In genomic region chr12:68450947-68451260, GRCh38 we compare ENCODE assay signal across 10 cellular contexts.
DNase-seq lines count a peak whose midpoint lies in the region; FAIRE-seq and TF ChIP-seq lines count a peak whose summit lies in the region.
"Had no signal": no experiment of that assay in that cellular context is flagged by ENCODE, and none has a peak within 500 bp of the region (broad histone marks: within the 10 kb centered on the region; RNA-seq: fewer than 3 reads in every experiment).

No MANE protein-coding gene starts in this region.

- H3K79me2 ChIP-seq in ACC112 (ENCODE audit: control insufficient read depth, insufficient read depth, low read length, unreplicated experiment): no peaks in the 10 kb centered on the region

- H3K4me1 ChIP-seq in ACC112 (ENCODE audit: control insufficient read depth, insufficient read depth, low read length, unreplicated experiment) (peaks cover 21% of the 10 kb centered on the region), mucosa of rectum (ENCODE audit: control insufficient read depth in 2 of 2, insufficient read depth in 2 of 2, low read length in 2 of 2) (peaks cover 2 to 3% of the 10 kb centered on the region in 2 donors)
- H3K4me1 ChIP-seq: foreskin keratinocyte had no signal

- peak overlapping the region; percentile 11 for H3K27ac ChIP-seq in ACC112 (ENCODE audit: low read depth, low read length)
- peak overlapping the region; percentile 25 to 72 for H3K27ac ChIP-seq in mucosa of rectum (ENCODE audit: low read depth in 2 of 2, low read length in 2 of 2)
- H3K27ac ChIP-seq: foreskin keratinocyte had no signal

- H3K36me3 Mint-ChIP-seq in activated T-helper 2 cell treated with anti-CD3 and anti-CD28 coated beads, Interferon-gamma antibody, Interleukin-2, Interleukin-4, amounts not matched to agents 10 μg/mL and 5 μg/mL and 100 μg/mL, durations not matched to agents 14 hours and 24 hours and 36 hours (ENCODE audit: low read depth): no peaks in the 10 kb centered on the region
- H3K36me3 Mint-ChIP-seq in chondrocyte (ENCODE audit: low read depth): no peaks in the 10 kb centered on the region

- peak overlapping the region; percentile 95 for H3K27ac Mint-ChIP-seq in activated T-helper 2 cell treated with anti-CD3 and anti-CD28 coated beads, Interferon-gamma antibody, Interleukin-2, Interleukin-4, amounts not matched to agents 10 μg/mL and 5 μg/mL and 100 μg/mL, durations not matched to agents 14 hours and 24 hours and 36 hours
- H3K27ac Mint-ChIP-seq in chondrocyte (ENCODE audit: unreplicated experiment): no peak overlapping the region

- H3K4me3 Mint-ChIP-seq in activated T-helper 2 cell treated with anti-CD3 and anti-CD28 coated beads, Interferon-gamma antibody, Interleukin-2, Interleukin-4, amounts not matched to agents 10 μg/mL and 5 μg/mL and 100 μg/mL, durations not matched to agents 14 hours and 24 hours and 36 hours (ENCODE audit: low read depth): peak overlapping the region; percentile 43
- no peak overlapping the region for H3K4me3 Mint-ChIP-seq in chondrocyte (ENCODE audit: unreplicated experiment)

- H3K27me3 ChIP-seq in ACC112 (ENCODE audit: insufficient read depth, low read length): no peaks in the 10 kb centered on the region
- no peaks in the 10 kb centered on the region for H3K27me3 ChIP-seq in mucosa of rectum (ENCODE audit: control insufficient read depth in 2 of 2, insufficient read depth in 2 of 2, low read length in 2 of 2)
- H3K27me3 ChIP-seq in MG63: no peaks in the 10 kb centered on the region
- H3K27me3 ChIP-seq: foreskin keratinocyte had no signal

- H3K36me3 ChIP-seq in ACC112 (ENCODE audit: insufficient read depth, low read length) (no peaks in the 10 kb centered on the region), mucosa of rectum (ENCODE audit: control insufficient read depth in 2 of 2, insufficient read depth in 2 of 2, low read length in 2 of 2) (no peaks in the 10 kb centered on the region), MG63 (no peaks in the 10 kb centered on the region)

- H3K9me3 ChIP-seq in mucosa of rectum (ENCODE audit: control insufficient read depth in 2 of 2, low read length in 2 of 2) (no peaks in the 10 kb centered on the region), MG63 (no peaks in the 10 kb centered on the region)

- H3K27me3 Mint-ChIP-seq in activated T-helper 2 cell treated with anti-CD3 and anti-CD28 coated beads, Interferon-gamma antibody, Interleukin-2, Interleukin-4, amounts not matched to agents 10 μg/mL and 5 μg/mL and 100 μg/mL, durations not matched to agents 14 hours and 24 hours and 36 hours (ENCODE audit: low read depth): no peaks in the 10 kb centered on the region
- no peaks in the 10 kb centered on the region for H3K27me3 Mint-ChIP-seq in chondrocyte (ENCODE audit: low read depth)

- TF ChIP-seq CTCF in chondrocyte (IDR thresholded peaks at IDR 0.05): no peak

- H3K4me3 ChIP-seq in ACC112 (ENCODE audit: low read depth, low read length) (peak overlapping the region; percentile 60), mucosa of rectum (ENCODE audit: low read length in 2 of 2) (peak overlapping the region in 1 of 2 donors; percentile 49), MG63 (no peak overlapping the region)

- FAIRE-seq in GM19239 (lab: Jason Lieb, UNC): peak; percentile 86

- peaks cover 79% of the 10 kb centered on the region for H3K4me1 Mint-ChIP-seq in activated T-helper 2 cell treated with anti-CD3 and anti-CD28 coated beads, Interferon-gamma antibody, Interleukin-2, Interleukin-4, amounts not matched to agents 10 μg/mL and 5 μg/mL and 100 μg/mL, durations not matched to agents 14 hours and 24 hours and 36 hours (ENCODE audit: low read depth)
- H3K4me1 Mint-ChIP-seq in chondrocyte (ENCODE audit: low read depth): peaks cover 23% of the 10 kb centered on the region

- no peaks in the 10 kb centered on the region for H3K9me3 Mint-ChIP-seq in activated T-helper 2 cell treated with anti-CD3 and anti-CD28 coated beads, Interferon-gamma antibody, Interleukin-2, Interleukin-4, amounts not matched to agents 10 μg/mL and 5 μg/mL and 100 μg/mL, durations not matched to agents 14 hours and 24 hours and 36 hours
- H3K9me3 Mint-ChIP-seq in chondrocyte (ENCODE audit: low read depth): no peaks in the 10 kb centered on the region

- no peak overlapping the region for H3K9ac ChIP-seq in mucosa of rectum (ENCODE audit: low read depth in 1 of 2, low read length in 2 of 2)

- peak overlapping the region; percentile 12 for H2AFZ ChIP-seq in ACC112 (ENCODE audit: low read length, unreplicated experiment)

- DNase-seq in GM19239 (ENCODE audit: insufficient read length, low spot score) (no peak), HuH-7 (ENCODE audit: low spot score) (no peak), MG63 (no peak), chondrocyte (ENCODE audit: low spot score) (no peak)
- no peak for DNase-seq in activated T-helper 2 cell treated with anti-CD3 and anti-CD28 coated beads, Interferon-gamma antibody, Interleukin-2, Interleukin-4, amounts not matched to agents 10 μg/mL and 5 μg/mL and 100 μg/mL, durations not matched to agents 14 hours and 24 hours and 36 hours (ENCODE audit: low spot score)
- DNase-seq in NK-92 treated with Interleukin-12 subunit alpha and Interleukin-12 subunit beta, amount 100 ng/mL, for 24 hours (lab: John Stamatoyannopoulos, UW): no peak
- DNase-seq: NCI-H1694 had no signal

- intact Hi-C loops in activated T-helper 2 cell treated with anti-CD3 and anti-CD28 coated beads, Interferon-gamma antibody, Interleukin-2, Interleukin-4, amounts not matched to agents 10 μg/mL and 5 μg/mL and 100 μg/mL, durations not matched to agents 14 hours and 24 hours and 36 hours (cut with micrococcal nuclease): loop anchor here (1.0 to 5.0 kb wide), 12 partner anchors 30 to 753 kb away; partner anchors contain the start of genes NUP107, RAP1B and SLC35E3
